In genomic region chr7:90201500-90201899, GRCh38 we compare ENCODE assay signal across 25 cellular contexts. TPM values are rescaled to one million over a fixed set of nuclear protein-coding genes. Genes with fewer than 3 reads are reported as not detected.
"Had no signal": no experiment of that assay in that cellular context is flagged by ENCODE, and none has a peak within 500 bp of the region (broad histone marks: within the 10 kb centered on the region; RNA-seq: fewer than 3 reads in every experiment).

No MANE protein-coding gene starts in this region.

- H3K36me3 ChIP-seq: left lung, lower lobe of right lung, ovary, right atrium auricular region, suprapubic skin, thoracic aorta, tibial artery, uterus had no signal

- H3K9me3 ChIP-seq: lower lobe of right lung, ovary, right atrium auricular region, suprapubic skin, thoracic aorta, tibial artery, uterus had no signal

- H3K27me3 ChIP-seq: left lung, ovary, right atrium auricular region, suprapubic skin, tibial artery, uterus had no signal

- H3K27ac ChIP-seq: left lung, lower lobe of right lung, ovary, right atrium auricular region, skin epidermis, suprapubic skin, thoracic aorta, tibial artery, uterus had no signal

- ATAC-seq: left colon; left lung; lower lobe of right lung; naive thymus-derived CD8-positive, alpha-beta T cell; sciatic nerve; stimulated activated naive B cell treated with anti-CD40 and anti-IgM and Interleukin-4, amounts not matched to agents 10 μg/mL and 1 μg/mL and 100 μg/mL, for 72 hours had no signal

- FAIRE-seq: islet of Langerhans had no signal

- H3K4me1 ChIP-seq: left lung, lower lobe of right lung, right atrium auricular region, suprapubic skin, tibial artery, uterus had no signal

- H3K4me3 ChIP-seq: left lung, lower lobe of right lung, ovary, right atrium auricular region, skin epidermis, suprapubic skin, thoracic aorta, tibial artery, uterus had no signal

- DNase-seq: hypothalamus; immature natural killer cell; kidney; left colon; left lung; lower lobe of right lung; mammary epithelial cell; mesenchymal stem cell; naive thymus-derived CD8-positive, alpha-beta T cell; ovary; stimulated activated CD4-positive, alpha-beta T cell treated with anti-CD3 and anti-CD28 coated beads, Interleukin-12 subunit alpha, Interleukin-12 subunit beta, amount 100 ng/mL, for 4 hours; stimulated activated CD4-positive, alpha-beta T cell treated with anti-CD3 and anti-CD28 coated beads, Interleukin-15, amount 100 ng/mL, for 24 hours; stimulated activated CD4-positive, alpha-beta T cell treated with anti-CD3 and anti-CD28 coated beads, Interleukin-2, amount 100 ng/mL, for 24 hours; stimulated activated CD4-positive, alpha-beta T cell treated with anti-CD3 and anti-CD28 coated beads, Interleukin-4, amount 100 ng/mL, for 1 hour; stimulated activated naive B cell treated with anti-CD40 and anti-IgM and Interleukin-4, amounts not matched to agents 10 μg/mL and 1 μg/mL and 100 μg/mL, for 72 hours; tibial artery; trophoblast cell; uterus had no signal

RNA-seq across cellular contexts. Expression of gene STEAP2, which starts 10.0 kb away (rescaled TPM):
- total RNA-seq: naive thymus-derived CD8-positive, alpha-beta T cell had no signal
- polyA plus RNA-seq: immature natural killer cell; naive thymus-derived CD8-positive, alpha-beta T cell had no signal

RNA-seq across cellular contexts. Expression of gene CFAP69, which starts 43.5 kb away (rescaled TPM):
- polyA plus RNA-seq: immature natural killer cell; naive thymus-derived CD8-positive, alpha-beta T cell had no signal

RNA-seq across cellular contexts. Expression of gene STEAP1, which starts 47.2 kb away (rescaled TPM):
- total RNA-seq: naive thymus-derived CD8-positive, alpha-beta T cell had no signal
- polyA plus RNA-seq: immature natural killer cell, neural cell had no signal
